In genomic region chr12:54021432-54022013, GRCh38 we compare ENCODE assay signal across 1 cellular context.
TF ChIP-seq lines count a peak whose summit lies in the region.

No MANE protein-coding gene starts in this region.

TF ChIP-seq in H1, 55 proteins besides CTCF, POLR2A, EP300 and RAD21:
- TF ChIP-seq SUZ12 (IDR thresholded peaks at IDR 0.05; ENCODE audit: low read length) (peak; percentile 94), SP1 (IDR thresholded peaks at IDR 0.05; ENCODE audit: low read depth, low read length) (peak; percentile 73), EZH2 (IDR thresholded peaks at IDR 0.05; ENCODE audit: low read depth, low read length, severe bottlenecking) (peak; percentile 95), RNF2 (IDR thresholded peaks at IDR 0.05; ENCODE audit: borderline replicate concordance, low read depth, low read length, missing control alignments, poor library complexity, severe bottlenecking) (peak; percentile 88), YY1 (IDR thresholded peaks at IDR 0.05; ENCODE audit: low read depth, low read length) (peak; percentile 42; the same call in 1 of the 2 replicates), CREB1 (IDR thresholded peaks at IDR 0.05) (peak; percentile 35; the same call in 1 of the 2 replicates), EGR1 (IDR thresholded peaks at IDR 0.05; ENCODE audit: borderline replicate concordance, low read depth, low read length) (peak; percentile 72), NANOG (IDR thresholded peaks at IDR 0.05; ENCODE audit: insufficient read depth, low read depth, low read length, poor library complexity, severe bottlenecking) (no peak), CTBP2 (IDR thresholded peaks at IDR 0.05; ENCODE audit: borderline replicate concordance, insufficient read depth, insufficient read length, low read length) (peak; percentile 92), SIRT6 (IDR thresholded peaks at IDR 0.05; ENCODE audit: low read length) (no peak), MAX (IDR thresholded peaks at IDR 0.05) (no peak)
